Comparison of ENCODE assay signal across 24 cellular contexts in the genomic region with DNA sequence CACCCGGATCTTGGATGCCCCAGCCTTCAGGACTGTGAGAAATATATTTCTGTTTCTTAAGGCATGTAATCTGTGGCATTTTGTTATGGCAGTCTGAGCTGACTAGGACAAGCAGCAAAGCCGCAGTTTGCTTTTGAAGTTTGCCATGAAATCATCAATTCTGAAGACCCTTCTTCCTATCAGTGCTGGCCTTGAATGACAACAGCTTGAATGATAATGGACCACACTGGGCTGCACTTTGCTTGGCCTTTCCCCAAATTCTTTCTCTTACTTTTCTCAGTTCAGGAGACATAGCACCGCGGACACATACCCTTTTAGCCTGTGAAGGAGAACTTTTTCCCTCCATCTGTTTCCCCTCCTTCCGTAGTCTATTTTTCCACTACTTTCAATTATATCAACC. TPM values are rescaled to one million over a fixed set of nuclear protein-coding genes. Genes with fewer than 3 reads are reported as not detected.
"Had no signal": no experiment of that assay in that cellular context is flagged by ENCODE, and none has a peak within 500 bp of the region (broad histone marks: within the 10 kb centered on the region; RNA-seq: fewer than 3 reads in every experiment).

No MANE protein-coding gene starts in this region.

- ATAC-seq: activated CD4-positive, alpha-beta T cell treated with anti-CD3 and anti-CD28 coated beads for 36 hours; activated CD8-positive, alpha-beta memory T cell treated with anti-CD3 and anti-CD28 coated beads, Interleukin-2, amount 10 ng/mL, durations not matched to agents 7 days and 5 days; activated CD8-positive, alpha-beta T cell treated with anti-CD3 and anti-CD28 coated beads, Interleukin-2, amount 10 ng/mL, durations not matched to agents 7 days and 5 days; foreskin keratinocyte; heart right ventricle; right lobe of liver had no signal

- H3K27ac ChIP-seq: breast epithelium, esophagus muscularis mucosa, foreskin keratinocyte, heart right ventricle, left ventricle myocardium inferior, thoracic aorta had no signal

- H3K4me1 ChIP-seq: breast epithelium, foreskin keratinocyte, left ventricle myocardium inferior had no signal

- H3K27me3 Mint-ChIP-seq: activated CD8-positive, alpha-beta memory T cell treated with anti-CD3 and anti-CD28 coated beads, Interleukin-2, amount 10 ng/mL, durations not matched to agents 7 days and 5 days had no signal

- H3K9me3 Mint-ChIP-seq: activated naive CD4-positive, alpha-beta T cell treated with anti-CD3 and anti-CD28 coated beads, Interleukin-2, amount 50 U/mL, for 24 hours; activated T-helper 2 cell treated with anti-CD3 and anti-CD28 coated beads, Interferon-gamma antibody, Interleukin-2, Interleukin-4, amounts not matched to agents 10 μg/mL and 5 μg/mL and 100 μg/mL, durations not matched to agents 14 hours and 24 hours and 36 hours; dendritic cell treated with granulocyte-macrophage colony-stimulating factor and Interleukin-4, amounts not matched to agents 40 ng/mL and 50 ng/mL, for 4 days; stimulated activated naive CD8-positive, alpha-beta T cell treated with anti-CD3 and anti-CD28 coated beads, Interleukin-15, Interleukin-2, amounts not matched to agents 100 ng/mL and 50 ng/mL, for 24 hours; T-helper 2 cell treated with Interferon-gamma antibody and Interleukin-4, amounts not matched to agents 5 μg/mL and 100 μg/mL, for 36 hours had no signal

- H3K9me3 ChIP-seq: breast epithelium, esophagus muscularis mucosa, heart right ventricle, left ventricle myocardium inferior, right lobe of liver, thoracic aorta had no signal

- H3K27me3 ChIP-seq: breast epithelium, esophagus muscularis mucosa, foreskin keratinocyte, right lobe of liver had no signal

- H3K36me3 ChIP-seq: breast epithelium, esophagus muscularis mucosa, heart right ventricle, left ventricle myocardium inferior, right lobe of liver, thoracic aorta had no signal

- H3K4me3 ChIP-seq: breast epithelium, esophagus muscularis mucosa, heart right ventricle, left ventricle myocardium inferior, lung, right lobe of liver, thoracic aorta had no signal

- H3K27ac Mint-ChIP-seq: activated CD4-positive, alpha-beta T cell treated with anti-CD3 and anti-CD28 coated beads for 36 hours; activated CD8-positive, alpha-beta memory T cell treated with anti-CD3 and anti-CD28 coated beads, Interleukin-2, amount 10 ng/mL, durations not matched to agents 7 days and 5 days; activated CD8-positive, alpha-beta T cell treated with anti-CD3 and anti-CD28 coated beads, Interleukin-2, amount 10 ng/mL, durations not matched to agents 7 days and 5 days; activated naive CD4-positive, alpha-beta T cell treated with anti-CD3 and anti-CD28 coated beads, Interleukin-2, amount 50 U/mL, for 24 hours; activated T-helper 2 cell treated with anti-CD3 and anti-CD28 coated beads, Interferon-gamma antibody, Interleukin-2, Interleukin-4, amounts not matched to agents 10 μg/mL and 5 μg/mL and 100 μg/mL, durations not matched to agents 14 hours and 24 hours and 36 hours; dendritic cell treated with granulocyte-macrophage colony-stimulating factor and Interleukin-4, amounts not matched to agents 40 ng/mL and 50 ng/mL, for 4 days; nephron; stimulated activated naive CD8-positive, alpha-beta T cell treated with anti-CD3 and anti-CD28 coated beads, Interleukin-15, Interleukin-2, amounts not matched to agents 100 ng/mL and 50 ng/mL, for 24 hours; T-helper 2 cell treated with Interferon-gamma antibody and Interleukin-4, amounts not matched to agents 5 μg/mL and 100 μg/mL, for 36 hours had no signal

- DNase-seq: activated CD4-positive, alpha-beta T cell treated with anti-CD3 and anti-CD28 coated beads for 36 hours; activated CD4-positive, CD25-positive, alpha-beta regulatory T cell; activated CD8-positive, alpha-beta memory T cell treated with anti-CD3 and anti-CD28 coated beads, Interleukin-2, amount 10 ng/mL, durations not matched to agents 7 days and 5 days; activated CD8-positive, alpha-beta T cell treated with anti-CD3 and anti-CD28 coated beads, Interleukin-2, amount 10 ng/mL, durations not matched to agents 7 days and 5 days; activated T-cell treated with anti-CD3 and anti-CD28 coated beads, Interleukin-2, amount 50 U/mL, for 48 hours; central memory CD4-positive, alpha-beta T cell; foreskin keratinocyte; heart right ventricle; islet precursor cell; left ventricle myocardium inferior; posterior cingulate gyrus; right lobe of liver; stimulated activated CD4-positive, alpha-beta T cell treated with anti-CD3 and anti-CD28 coated beads, Interleukin-2, amount 100 ng/mL, for 48 hours; trophoblast cell had no signal

- H3K36me3 Mint-ChIP-seq: activated CD8-positive, alpha-beta memory T cell treated with anti-CD3 and anti-CD28 coated beads, Interleukin-2, amount 10 ng/mL, durations not matched to agents 7 days and 5 days; activated naive CD4-positive, alpha-beta T cell treated with anti-CD3 and anti-CD28 coated beads, Interleukin-2, amount 50 U/mL, for 24 hours had no signal

- H3K4me3 Mint-ChIP-seq: activated CD4-positive, alpha-beta T cell treated with anti-CD3 and anti-CD28 coated beads for 36 hours; activated CD8-positive, alpha-beta memory T cell treated with anti-CD3 and anti-CD28 coated beads, Interleukin-2, amount 10 ng/mL, durations not matched to agents 7 days and 5 days; activated CD8-positive, alpha-beta T cell treated with anti-CD3 and anti-CD28 coated beads, Interleukin-2, amount 10 ng/mL, durations not matched to agents 7 days and 5 days; activated naive CD4-positive, alpha-beta T cell treated with anti-CD3 and anti-CD28 coated beads, Interleukin-2, amount 50 U/mL, for 24 hours; dendritic cell treated with granulocyte-macrophage colony-stimulating factor and Interleukin-4, amounts not matched to agents 40 ng/mL and 50 ng/mL, for 4 days; nephron; stimulated activated naive CD8-positive, alpha-beta T cell treated with anti-CD3 and anti-CD28 coated beads, Interleukin-15, Interleukin-2, amounts not matched to agents 100 ng/mL and 50 ng/mL, for 24 hours; T-helper 2 cell treated with Interferon-gamma antibody and Interleukin-4, amounts not matched to agents 5 μg/mL and 100 μg/mL, for 36 hours had no signal

- H3K4me1 Mint-ChIP-seq: activated CD4-positive, alpha-beta T cell treated with anti-CD3 and anti-CD28 coated beads for 36 hours; activated CD8-positive, alpha-beta memory T cell treated with anti-CD3 and anti-CD28 coated beads, Interleukin-2, amount 10 ng/mL, durations not matched to agents 7 days and 5 days; activated naive CD4-positive, alpha-beta T cell treated with anti-CD3 and anti-CD28 coated beads, Interleukin-2, amount 50 U/mL, for 24 hours had no signal

RNA-seq across cellular contexts. Expression of gene HLX, which starts 42.7 kb away (rescaled TPM):
- total RNA-seq: activated CD8-positive, alpha-beta T cell treated with anti-CD3 and anti-CD28 coated beads, Interleukin-2, amount 10 ng/mL, durations not matched to agents 7 days and 5 days; foreskin keratinocyte had no signal
